In genomic region chr7:39392151-39392550, GRCh38 we compare ENCODE assay signal across 17 cellular contexts.
DNase-seq lines count a peak whose midpoint lies in the region; TF ChIP-seq lines count a peak whose summit lies in the region.
"Had no signal": no experiment of that assay in that cellular context is flagged by ENCODE, and none has a peak within 500 bp of the region (broad histone marks: within the 10 kb centered on the region; RNA-seq: fewer than 3 reads in every experiment).

No MANE protein-coding gene starts in this region.

- peaks cover 14% of the 10 kb centered on the region for H3K4me1 ChIP-seq in OCI-LY3 (ENCODE audit: low read length)
- H3K4me1 ChIP-seq: A549, Caco-2 had no signal

- H3K27ac Mint-ChIP-seq in activated CD4-positive, alpha-beta memory T cell treated with anti-CD3 and anti-CD28 coated beads for 36 hours = no peak overlapping the region
- H3K27ac Mint-ChIP-seq in activated CD4-positive, alpha-beta memory T cell treated with anti-CD3 and anti-CD28 coated beads, Interleukin-2, amount 10 ng/mL, durations not matched to agents 7 days and 5 days = no peak overlapping the region
- H3K27ac Mint-ChIP-seq: CD4-positive, alpha-beta T cell; IgD-negative memory B cell had no signal

- POLR2A ChIA-PET in activated CD4-positive, alpha-beta memory T cell treated with anti-CD3 and anti-CD28 coated beads for 36 hours (lab: Charles Lee) = no interaction called here
- POLR2A ChIA-PET in activated CD4-positive, alpha-beta memory T cell treated with anti-CD3 and anti-CD28 coated beads, Interleukin-2, amount 10 ng/mL, durations not matched to agents 7 days and 5 days (lab: Charles Lee) = no interaction called here

- H4K20me1 ChIP-seq in OCI-LY3 (ENCODE audit: insufficient read depth, low read length) = no peaks in the 10 kb centered on the region

- no peaks in the 10 kb centered on the region for H3K9me3 Mint-ChIP-seq in activated CD4-positive, alpha-beta memory T cell treated with anti-CD3 and anti-CD28 coated beads for 36 hours
- no peaks in the 10 kb centered on the region for H3K9me3 Mint-ChIP-seq in activated CD4-positive, alpha-beta memory T cell treated with anti-CD3 and anti-CD28 coated beads, Interleukin-2, amount 10 ng/mL, durations not matched to agents 7 days and 5 days
- H3K9me3 Mint-ChIP-seq: CD4-positive, alpha-beta T cell; IgD-negative memory B cell had no signal

- no peaks in the 10 kb centered on the region for H3K9me3 ChIP-seq in OCI-LY3 (ENCODE audit: insufficient read depth, low read length)
- H3K9me3 ChIP-seq: A549, Caco-2 had no signal

- H3K9ac ChIP-seq in OCI-LY3 (ENCODE audit: low read length) = no peak overlapping the region
- H3K9ac ChIP-seq: GM23248 had no signal

- no peaks in the 10 kb centered on the region for H3K36me3 Mint-ChIP-seq in activated CD4-positive, alpha-beta memory T cell treated with anti-CD3 and anti-CD28 coated beads for 36 hours
- H3K36me3 Mint-ChIP-seq in activated CD4-positive, alpha-beta memory T cell treated with anti-CD3 and anti-CD28 coated beads, Interleukin-2, amount 10 ng/mL, durations not matched to agents 7 days and 5 days (ENCODE audit: low read depth) = no peaks in the 10 kb centered on the region
- H3K36me3 Mint-ChIP-seq: IgD-negative memory B cell had no signal

- DNase-seq in activated CD4-positive, alpha-beta memory T cell treated with anti-CD3 and anti-CD28 coated beads for 36 hours = peak; percentile 10
- DNase-seq in activated CD4-positive, alpha-beta memory T cell treated with anti-CD3 and anti-CD28 coated beads, Interleukin-2, amount 10 ng/mL, durations not matched to agents 7 days and 5 days = no peak
- DNase-seq in head of caudate nucleus (peak in 28 of 42 donors; percentile 2 to 77 (median 37)), foreskin fibroblast (no peak), NCI-H2029 (lab: John Stamatoyannopoulos, UW) (no peak), NCI-H510A (lab: John Stamatoyannopoulos, UW) (no peak)
- DNase-seq: AML-193; Caco-2; CD4-positive, alpha-beta T cell; GM23248; HCEC 1CT; KBM-7 had no signal

- no peak overlapping the region for H3K4me3 Mint-ChIP-seq in activated CD4-positive, alpha-beta memory T cell treated with anti-CD3 and anti-CD28 coated beads for 36 hours
- no peak overlapping the region for H3K4me3 Mint-ChIP-seq in activated CD4-positive, alpha-beta memory T cell treated with anti-CD3 and anti-CD28 coated beads, Interleukin-2, amount 10 ng/mL, durations not matched to agents 7 days and 5 days
- H3K4me3 Mint-ChIP-seq: CD4-positive, alpha-beta T cell; IgD-negative memory B cell had no signal

- intact Hi-C loops in activated CD4-positive, alpha-beta memory T cell treated with anti-CD3 and anti-CD28 coated beads for 36 hours (cut with micrococcal nuclease) = no loop called here
- intact Hi-C loops in head of caudate nucleus (cut with DNase I) = no loop called here

- no peaks in the 10 kb centered on the region for H3K36me3 ChIP-seq in OCI-LY3 (replicated peaks; ENCODE audit: low read depth, low read length)

- H3K79me2 ChIP-seq in OCI-LY3 (ENCODE audit: low read length) = no peaks in the 10 kb centered on the region

- H3K27me3 ChIP-seq in OCI-LY3 (ENCODE audit: low read depth, low read length) = peaks cover 57% of the 10 kb centered on the region

- no peaks in the 10 kb centered on the region for H3K4me1 Mint-ChIP-seq in activated CD4-positive, alpha-beta memory T cell treated with anti-CD3 and anti-CD28 coated beads for 36 hours (ENCODE audit: low read depth)
- H3K4me1 Mint-ChIP-seq in activated CD4-positive, alpha-beta memory T cell treated with anti-CD3 and anti-CD28 coated beads, Interleukin-2, amount 10 ng/mL, durations not matched to agents 7 days and 5 days = no peaks in the 10 kb centered on the region
- H3K4me1 Mint-ChIP-seq: IgD-negative memory B cell had no signal

- H3K4me3 ChIP-seq in OCI-LY3 (ENCODE audit: low read length) (0 out of 2 replicates have a peak overlapping the region, but pooled peaks have one; percentile 13), foreskin fibroblast (ENCODE audit: low read depth in 1 of 2, low read length in 2 of 2) (no peak overlapping the region)
- H3K4me3 ChIP-seq: A549, GM23248 had no signal

- peaks cover 6% of the 10 kb centered on the region for H3K27me3 Mint-ChIP-seq in activated CD4-positive, alpha-beta memory T cell treated with anti-CD3 and anti-CD28 coated beads for 36 hours
- H3K27me3 Mint-ChIP-seq in activated CD4-positive, alpha-beta memory T cell treated with anti-CD3 and anti-CD28 coated beads, Interleukin-2, amount 10 ng/mL, durations not matched to agents 7 days and 5 days = peaks cover 22% of the 10 kb centered on the region

- TF ChIP-seq CTCF in OCI-LY3 (IDR thresholded peaks at IDR 0.05; ENCODE audit: low read depth, low read length) = no peak
- no peak for TF ChIP-seq CTCF in foreskin fibroblast (IDR thresholded peaks at IDR 0.05; ENCODE audit: low read depth, low read length)

- H2AFZ ChIP-seq in OCI-LY3 (ENCODE audit: low read depth, low read length) = no peak overlapping the region
- H2AFZ ChIP-seq: GM23248 had no signal

- CTCF ChIA-PET in activated CD4-positive, alpha-beta memory T cell treated with anti-CD3 and anti-CD28 coated beads for 36 hours (lab: Charles Lee) = no interaction called here
- CTCF ChIA-PET in activated CD4-positive, alpha-beta memory T cell treated with anti-CD3 and anti-CD28 coated beads, Interleukin-2, amount 10 ng/mL, durations not matched to agents 7 days and 5 days (lab: Charles Lee) = interaction anchor here (0.9 kb wide), 1 partner anchor 23 kb away, joined by 3 read pairs; no protein-coding TSS in a partner anchor

- H3K27ac ChIP-seq in OCI-LY3 (ENCODE audit: low read length) = no peak overlapping the region
- H3K27ac ChIP-seq: 22Rv1, A549, C4-2B, GM23248 had no signal

- peak overlapping the region; percentile 47 for H3K4me2 ChIP-seq in OCI-LY3 (ENCODE audit: low read length)
- H3K4me2 ChIP-seq: A549 had no signal

Comparison
In these comparisons a context has a peak if more than half of its experiments do, and no peak if none do; other contexts are left out.
1. DNase-seq: peak in activated CD4-positive, alpha-beta memory T cell treated with anti-CD3 and anti-CD28 coated beads for 36 hours (single experiment) and head of caudate nucleus (28 of 42); none in activated CD4-positive, alpha-beta memory T cell treated with anti-CD3 and anti-CD28 coated beads, Interleukin-2, amount 10 ng/mL, durations not matched to agents 7 days and 5 days (single experiment), foreskin fibroblast (0 of 2), NCI-H2029 (single experiment) and NCI-H510A (single experiment).